Comparison of ENCODE assay signal across 8 cellular contexts in the genomic region with DNA sequence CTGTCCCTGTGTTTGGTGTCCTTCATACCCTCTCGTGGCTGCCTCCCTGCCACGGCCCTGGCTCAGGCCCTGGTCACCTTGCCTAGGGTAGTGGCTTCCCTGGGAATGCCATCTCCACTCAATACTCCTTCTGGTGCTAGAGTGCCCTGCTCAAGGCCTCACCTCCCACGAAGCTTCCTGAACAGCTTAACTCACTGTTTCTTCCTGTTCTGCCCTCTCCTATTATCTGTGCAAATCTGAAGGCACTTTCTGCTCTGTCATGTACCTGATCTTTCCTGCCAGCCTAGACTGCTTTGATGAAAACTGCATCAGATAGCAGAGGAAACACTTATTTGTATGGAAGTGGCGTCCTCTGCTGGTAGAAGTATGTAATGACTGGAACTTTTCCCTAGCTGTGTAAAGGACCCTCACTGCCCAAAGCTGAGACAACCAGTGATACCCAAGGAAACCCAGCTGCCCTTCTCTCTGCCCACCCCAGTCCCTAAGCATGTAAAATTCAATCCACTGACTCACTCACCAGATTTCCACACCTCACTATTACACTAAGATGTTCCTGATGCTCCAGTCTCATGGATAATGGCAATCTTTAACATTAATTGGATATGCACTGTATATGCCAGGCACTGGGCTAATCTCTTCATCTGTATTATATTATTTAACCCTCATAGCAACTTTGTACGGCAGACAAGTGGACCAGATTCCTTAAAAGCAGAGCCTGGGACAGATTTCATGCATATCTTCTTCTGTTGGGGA.
DNase-seq lines count a peak whose midpoint lies in the region; TF ChIP-seq lines count a peak whose summit lies in the region.

No MANE protein-coding gene starts in this region.

- DNase-seq in activated gamma-delta T cell treated with Interleukin-2 at 50 U/mL for 16 hours (peak; percentile 36), activated gamma-delta T cell (lab: John Stamatoyannopoulos, UW) (no peak), LNCaP clone FGC (ENCODE audit: low read depth) (peak; percentile 79), astrocyte of the spinal cord (ENCODE audit: low read depth, low spot score) (peak; percentile 67), iris pigment epithelial cell (ENCODE audit: low read depth) (peak; percentile 74), superior temporal gyrus (ENCODE audit: extremely low spot score) (peak; percentile 93), ecto neural progenitor cell (ENCODE audit: low spot score) (no peak)

- H3K79me2 ChIP-seq in OCI-LY3 (ENCODE audit: low read length), result no peaks in the 10 kb centered on the region

- H3K9me3 ChIP-seq in OCI-LY3 (ENCODE audit: insufficient read depth, low read length), result no peaks in the 10 kb centered on the region

- in situ Hi-C loops in astrocyte of the spinal cord (cut with HindIII; ENCODE audit: low sequenced_read_pairs), result no loop called here

- no peak overlapping the region for H3K9ac ChIP-seq in OCI-LY3 (ENCODE audit: low read length)

- no peak overlapping the region for H3K27ac ChIP-seq in OCI-LY3 (ENCODE audit: low read length)

- TF ChIP-seq CTCF in LNCaP clone FGC (IDR thresholded peaks at IDR 0.05; ENCODE audit: control insufficient read depth, extremely low read depth, insufficient read depth) (peak; percentile 95), OCI-LY3 (IDR thresholded peaks at IDR 0.05; ENCODE audit: low read depth, low read length) (peak; percentile 98), astrocyte of the spinal cord (IDR thresholded peaks at IDR 0.05; ENCODE audit: low read depth, low read length) (peak; percentile 91)

- H3K4me3 ChIP-seq in LNCaP clone FGC (ENCODE audit: low read depth, low read length), result no peak overlapping the region
- no peak overlapping the region for H3K4me3 ChIP-seq in OCI-LY3 (ENCODE audit: low read length)
- no peak overlapping the region for H3K4me3 ChIP-seq in astrocyte of the spinal cord (ENCODE audit: low read depth, low read length)

- peak overlapping the region; percentile 39; the same call in 1 of the 2 replicates for H2AFZ ChIP-seq in OCI-LY3 (ENCODE audit: low read depth, low read length)

- H3K36me3 ChIP-seq in OCI-LY3 (replicated peaks; ENCODE audit: low read depth, low read length), result no peaks in the 10 kb centered on the region

- H3K27me3 ChIP-seq in OCI-LY3 (ENCODE audit: low read depth, low read length), result peaks cover 12% of the 10 kb centered on the region

- H3K4me1 ChIP-seq in OCI-LY3 (ENCODE audit: low read length), result peaks cover 47% of the 10 kb centered on the region

- no peak overlapping the region for H3K4me2 ChIP-seq in OCI-LY3 (ENCODE audit: low read length)

- no peaks in the 10 kb centered on the region for H4K20me1 ChIP-seq in OCI-LY3 (ENCODE audit: insufficient read depth, low read length)

Comparison
In these comparisons a context has a peak if more than half of its experiments do, and no peak if none do; other contexts are left out.
1. DNase-seq: peak in activated gamma-delta T cell treated with Interleukin-2 at 50 U/mL for 16 hours (single experiment), LNCaP clone FGC (single experiment), astrocyte of the spinal cord (single experiment), iris pigment epithelial cell (single experiment) and superior temporal gyrus (single experiment); none in activated gamma-delta T cell (single experiment) and ecto neural progenitor cell (single experiment).
2. Peak in every context shown above with its lines, with median percentiles within 50 percentile points of each other: CTCF ChIP-seq.